Comparison of ENCODE assay signal across 31 cellular contexts in genomic region chr10:13813540-13813939, GRCh38.
"Had no signal": no experiment of that assay in that cellular context is flagged by ENCODE, and none has a peak within 500 bp of the region (broad histone marks: within the 10 kb centered on the region; RNA-seq: fewer than 3 reads in every experiment).

No MANE protein-coding gene starts in this region.

- H3K27me3 Mint-ChIP-seq: activated CD8-positive, alpha-beta T cell treated with anti-CD3 and anti-CD28 coated beads for 36 hours; activated naive CD8-positive, alpha-beta T cell; activated T-helper 17 cell treated with anti-CD3 and anti-CD28 coated beads, Interleukin-2, amount 50 U/mL, for 72 hours; central memory CD8-positive, alpha-beta T cell; effector memory CD8-positive, alpha-beta T cell; T-helper 17 cell had no signal

- DNase-seq: activated B cell treated with CpG ODN at 0.5 μM for 24 hours; activated CD4-positive, alpha-beta T cell treated with anti-CD3 and anti-CD28 coated beads for 48 hours; activated CD4-positive, alpha-beta T cell treated with anti-CD3 and anti-CD28 coated beads, Interleukin-2, amount 50 U/mL, for 1 hour; activated CD4-positive, alpha-beta T cell treated with anti-CD3 and anti-CD28 coated beads, Interleukin-2, amount 50 U/mL, for 48 hours; activated CD8-positive, alpha-beta memory T cell treated with anti-CD3 and anti-CD28 coated beads for 24 hours; activated CD8-positive, alpha-beta T cell treated with anti-CD3 and anti-CD28 coated beads for 36 hours; activated effector memory CD4-positive, alpha-beta T cell treated with Interleukin-2 at 50 U/mL for 16 hours; activated gamma-delta T cell treated with Interleukin-2 at 50 U/mL for 16 hours; activated naive CD4-positive, alpha-beta T cell treated with anti-CD3 and anti-CD28 coated beads, Interleukin-2, amount 50 U/mL, for 16 hours; activated naive CD4-positive, alpha-beta T cell treated with Interleukin-2 at 50 U/mL for 16 hours; activated T-cell treated with anti-CD3 and anti-CD28 coated beads, Interleukin-2, amount 50 U/mL, for 4 hours; amniotic stem cell; brain microvascular endothelial cell; effector CD4-positive, alpha-beta T cell; effector memory CD8-positive, alpha-beta T cell; erythroblast; foreskin keratinocyte; gastrocnemius medialis; glutamatergic neuron; T-helper 1 cell; T-helper 17 cell; T1000; WERI-Rb-1 had no signal

- H3K9me3 Mint-ChIP-seq: central memory CD8-positive, alpha-beta T cell; effector memory CD8-positive, alpha-beta T cell had no signal

- H3K36me3 ChIP-seq: gastrocnemius medialis, WERI-Rb-1 had no signal

- H3K4me3 Mint-ChIP-seq: activated B cell treated with CpG ODN at 0.5 μM for 24 hours; activated CD8-positive, alpha-beta T cell treated with anti-CD3 and anti-CD28 coated beads for 36 hours; activated naive CD8-positive, alpha-beta T cell; activated T-cell treated with anti-CD3 and anti-CD28 coated beads, Interleukin-2, amount 50 U/mL, for 4 hours; activated T-helper 17 cell treated with anti-CD3 and anti-CD28 coated beads, Interleukin-2, amount 50 U/mL, for 72 hours; central memory CD8-positive, alpha-beta T cell; dendritic cell treated with granulocyte-macrophage colony-stimulating factor and Interleukin-4, amounts not matched to agents 40 ng/mL and 50 ng/mL, for 4 days; effector memory CD8-positive, alpha-beta T cell; T-helper 17 cell; T-helper 2 cell treated with Interferon-gamma antibody and Interleukin-4, amounts not matched to agents 5 μg/mL and 100 μg/mL, for 36 hours had no signal

- H3K27ac Mint-ChIP-seq: activated B cell treated with CpG ODN at 0.5 μM for 24 hours; activated CD8-positive, alpha-beta T cell treated with anti-CD3 and anti-CD28 coated beads for 36 hours; activated naive CD8-positive, alpha-beta T cell; activated T-helper 17 cell treated with anti-CD3 and anti-CD28 coated beads, Interleukin-2, amount 50 U/mL, for 72 hours; dendritic cell treated with granulocyte-macrophage colony-stimulating factor and Interleukin-4, amounts not matched to agents 40 ng/mL and 50 ng/mL, for 4 days; T-helper 17 cell; T-helper 2 cell treated with Interferon-gamma antibody and Interleukin-4, amounts not matched to agents 5 μg/mL and 100 μg/mL, for 36 hours had no signal

- H3K4me3 ChIP-seq: coronary artery, esophagus muscularis mucosa, gastrocnemius medialis had no signal

- H3K27ac ChIP-seq: brain microvascular endothelial cell, coronary artery, esophagus muscularis mucosa, foreskin keratinocyte, gastrocnemius medialis, WERI-Rb-1 had no signal

- ATAC-seq: activated CD4-positive, CD25-positive, alpha-beta regulatory T cell treated with anti-CD3 and anti-CD28 coated beads, Interleukin-2, amount 50 U/mL, for 24 hours; activated CD8-positive, alpha-beta T cell treated with anti-CD3 and anti-CD28 coated beads for 36 hours; activated T-cell treated with anti-CD3 and anti-CD28 coated beads, Interleukin-2, amount 50 U/mL, for 4 hours; activated T-helper 17 cell treated with anti-CD3 and anti-CD28 coated beads, Interleukin-2, amount 50 U/mL, for 72 hours; effector memory CD8-positive, alpha-beta T cell; foreskin keratinocyte; gastrocnemius medialis; T-helper 17 cell had no signal

- H3K27me3 ChIP-seq: brain microvascular endothelial cell, esophagus muscularis mucosa, foreskin keratinocyte, gastrocnemius medialis had no signal

- H3K9me3 ChIP-seq: gastrocnemius medialis had no signal

- H3K4me1 ChIP-seq: foreskin keratinocyte had no signal

- H3K4me1 Mint-ChIP-seq: activated T-helper 17 cell treated with anti-CD3 and anti-CD28 coated beads, Interleukin-2, amount 50 U/mL, for 72 hours; central memory CD8-positive, alpha-beta T cell had no signal
